20 cellular contexts compared by ENCODE assay signal in genomic region chr11:127609025-127609788, GRCh38.
"Had no signal": no experiment of that assay in that cellular context is flagged by ENCODE, and none has a peak within 500 bp of the region (broad histone marks: within the 10 kb centered on the region; RNA-seq: fewer than 3 reads in every experiment).

No MANE protein-coding gene starts in this region.

- H3K36me3 ChIP-seq: cardiac muscle cell, ovary, right atrium auricular region, upper lobe of right lung had no signal

- H3K4me1 Mint-ChIP-seq: activated naive CD4-positive, alpha-beta T cell treated with anti-CD3 and anti-CD28 coated beads, Interleukin-2, amount 10 ng/mL, durations not matched to agents 7 days and 5 days; memory B cell; T-helper 17 cell had no signal

- H3K9me3 Mint-ChIP-seq: activated CD4-positive, alpha-beta memory T cell treated with anti-CD3 and anti-CD28 coated beads for 36 hours; activated naive CD4-positive, alpha-beta T cell treated with anti-CD3 and anti-CD28 coated beads, Interleukin-2, amount 10 ng/mL, durations not matched to agents 7 days and 5 days had no signal

- H3K4me3 ChIP-seq: body of pancreas, cardiac muscle cell, ovary, psoas muscle, right atrium auricular region, upper lobe of right lung had no signal

- H3K27me3 Mint-ChIP-seq: activated CD4-positive, alpha-beta memory T cell treated with anti-CD3 and anti-CD28 coated beads for 36 hours; activated naive CD4-positive, alpha-beta T cell treated with anti-CD3 and anti-CD28 coated beads, Interleukin-2, amount 10 ng/mL, durations not matched to agents 7 days and 5 days; memory B cell had no signal

- H3K27me3 ChIP-seq: body of pancreas, cardiac muscle cell, ovary, right atrium auricular region, upper lobe of right lung had no signal

- ATAC-seq: body of pancreas; psoas muscle; stimulated activated naive CD8-positive, alpha-beta T cell treated with anti-CD3 and anti-CD28 coated beads, Interleukin-15, Interleukin-2, amounts not matched to agents 100 U/mL and 50 U/mL, for 24 hours; T-helper 17 cell; upper lobe of right lung had no signal

- H3K27ac Mint-ChIP-seq: activated CD4-positive, alpha-beta memory T cell treated with anti-CD3 and anti-CD28 coated beads for 36 hours; activated naive CD4-positive, alpha-beta T cell treated with anti-CD3 and anti-CD28 coated beads, Interleukin-2, amount 10 ng/mL, durations not matched to agents 7 days and 5 days; memory B cell; T-helper 17 cell had no signal

- DNase-seq: activated CD4-positive, alpha-beta memory T cell treated with anti-CD3 and anti-CD28 coated beads for 36 hours; activated CD4-positive, alpha-beta T cell treated with anti-CD3 and anti-CD28 coated beads for 48 hours; activated effector memory CD4-positive, alpha-beta T cell treated with anti-CD3 and anti-CD28 coated beads, Interleukin-2, amount 50 U/mL, for 16 hours; activated naive CD4-positive, alpha-beta T cell treated with anti-CD3 and anti-CD28 coated beads, Interleukin-2, amount 10 ng/mL, durations not matched to agents 7 days and 5 days; anterior cingulate cortex; body of pancreas; cortex of kidney; foreskin melanocyte; hippocampal formation; ovary; psoas muscle; stimulated activated CD4-positive, alpha-beta T cell treated with anti-CD3 and anti-CD28 coated beads, Interleukin-4, amount 100 ng/mL, for 4 hours; stimulated activated naive CD8-positive, alpha-beta T cell treated with anti-CD3 and anti-CD28 coated beads, Interleukin-15, Interleukin-2, amounts not matched to agents 100 U/mL and 50 U/mL, for 24 hours; SW 1271; T-helper 17 cell; upper lobe of right lung had no signal

- H3K27ac ChIP-seq: body of pancreas, ovary, psoas muscle, right atrium auricular region, upper lobe of right lung had no signal

- H3K4me3 Mint-ChIP-seq: activated CD4-positive, alpha-beta memory T cell treated with anti-CD3 and anti-CD28 coated beads for 36 hours; activated naive CD4-positive, alpha-beta T cell treated with anti-CD3 and anti-CD28 coated beads, Interleukin-2, amount 10 ng/mL, durations not matched to agents 7 days and 5 days; memory B cell; neural crest cell; T-helper 17 cell had no signal

- H3K9me3 ChIP-seq: body of pancreas, ovary, psoas muscle, right atrium auricular region, upper lobe of right lung had no signal

- H3K4me1 ChIP-seq: body of pancreas, psoas muscle, right atrium auricular region, upper lobe of right lung had no signal

- H3K36me3 Mint-ChIP-seq: activated CD4-positive, alpha-beta memory T cell treated with anti-CD3 and anti-CD28 coated beads for 36 hours; activated naive CD4-positive, alpha-beta T cell treated with anti-CD3 and anti-CD28 coated beads, Interleukin-2, amount 10 ng/mL, durations not matched to agents 7 days and 5 days; memory B cell had no signal
